In genomic region chr3:107525101-107525953, GRCh38 we compare ENCODE assay signal across 8 cellular contexts. TPM values are rescaled to one million over a fixed set of nuclear protein-coding genes. Genes with fewer than 3 reads are reported as not detected.
DNase-seq lines count a peak whose midpoint lies in the region; ATAC-seq and TF ChIP-seq lines count a peak whose summit lies in the region.

No MANE protein-coding gene starts in this region.

- no peak for TF ChIP-seq CTCF in colonic mucosa (IDR thresholded peaks at IDR 0.05)

- H3K4me1 ChIP-seq in colonic mucosa: no peaks in the 10 kb centered on the region

- H3K36me3 ChIP-seq in colonic mucosa: no peaks in the 10 kb centered on the region

- intact Hi-C loops in colonic mucosa (cut with DNase I): loop anchor here (10.0 kb wide), 1 partner anchor 261 kb away; no protein-coding TSS in a partner anchor
- intact Hi-C loops in left colon (cut with DNase I, micrococcal nuclease): no loop called here

- peak overlapping the region; percentile 79 to 91 for H3K9ac ChIP-seq in colonic mucosa (ENCODE audit: low read depth in 2 of 2, low read length in 2 of 2)

- peak; percentile 5 for ATAC-seq in left colon
- ATAC-seq in GM21529 (IDR thresholded peaks at IDR 0.05; ENCODE audit: unreplicated experiment): no peak

- H3K27ac ChIP-seq in colonic mucosa: no peak overlapping the region

- DNase-seq in EL (peak; percentile 49), colonic mucosa (peak; percentile 63), left colon (peak; percentile 39 to 44), NCI-H524 treated with DMSO at 0.1 percent for 48 hours (lab: John Stamatoyannopoulos, UW) (no peak)
- DNase-seq in Jurkat, Clone E6-1 (ENCODE audit: low read depth, low spot score): no peak
- DNase-seq in activated CD4-positive, alpha-beta T cell treated with anti-CD3 and anti-CD28 coated beads for 1 hour: peak; percentile 10
- DNase-seq in stimulated activated CD4-positive, alpha-beta T cell treated with anti-CD3 and anti-CD28 coated beads, Interleukin-1b, Interleukin-23, amount 100 ng/mL, for 4 hours (ENCODE audit: low read depth in 2 of 2): peak; percentile 8 to 19

- no peaks in the 10 kb centered on the region for H3K9me3 ChIP-seq in colonic mucosa

- peak overlapping the region; percentile 79 for H3K4me3 ChIP-seq in Jurkat, Clone E6-1 (ENCODE audit: low read length)
- H3K4me3 ChIP-seq in colonic mucosa: peak overlapping the region; percentile 82

- H3K27me3 ChIP-seq in colonic mucosa: no peaks in the 10 kb centered on the region

RNA-seq across cellular contexts. Expression of gene BBX, which starts 2.6 kb away (rescaled TPM):
- 25.8 TPM for polyA plus RNA-seq in Jurkat, Clone E6-1 (2012; ENCODE audit: insufficient read depth, insufficient read length)
- 10 to 100 TPM; 21.5 to 44.3 TPM for total RNA-seq in colonic mucosa
- total RNA-seq in left colon: 10 to 100 TPM; 24.4 to 25.0 TPM

Comparison
In these comparisons a context has a peak if more than half of its experiments do, and no peak if none do; other contexts are left out.
1. DNase-seq: peak in EL (single experiment), activated CD4-positive, alpha-beta T cell treated with anti-CD3 and anti-CD28 coated beads for 1 hour (single experiment), colonic mucosa (single experiment), left colon (2 of 2) and stimulated activated CD4-positive, alpha-beta T cell treated with anti-CD3 and anti-CD28 coated beads, Interleukin-1b, Interleukin-23, amount 100 ng/mL, for 4 hours (2 of 2); none in Jurkat, Clone E6-1 (single experiment) and NCI-H524 treated with DMSO at 0.1 percent for 48 hours (single experiment).